ENCODE assay signal across 1 cellular context in genomic region chr2:28620801-28621171, GRCh38.
TF ChIP-seq lines count a peak whose summit lies in the region.

No MANE protein-coding gene starts in this region.

TF ChIP-seq in IMR-90, 13 proteins besides CTCF, POLR2A, EP300 and RAD21 (continued from another document):
- TF ChIP-seq USF2 (IDR thresholded peaks at IDR 0.05; ENCODE audit: low read depth, low read length): no peak
